7 cellular contexts compared by ENCODE assay signal in the genomic region with DNA sequence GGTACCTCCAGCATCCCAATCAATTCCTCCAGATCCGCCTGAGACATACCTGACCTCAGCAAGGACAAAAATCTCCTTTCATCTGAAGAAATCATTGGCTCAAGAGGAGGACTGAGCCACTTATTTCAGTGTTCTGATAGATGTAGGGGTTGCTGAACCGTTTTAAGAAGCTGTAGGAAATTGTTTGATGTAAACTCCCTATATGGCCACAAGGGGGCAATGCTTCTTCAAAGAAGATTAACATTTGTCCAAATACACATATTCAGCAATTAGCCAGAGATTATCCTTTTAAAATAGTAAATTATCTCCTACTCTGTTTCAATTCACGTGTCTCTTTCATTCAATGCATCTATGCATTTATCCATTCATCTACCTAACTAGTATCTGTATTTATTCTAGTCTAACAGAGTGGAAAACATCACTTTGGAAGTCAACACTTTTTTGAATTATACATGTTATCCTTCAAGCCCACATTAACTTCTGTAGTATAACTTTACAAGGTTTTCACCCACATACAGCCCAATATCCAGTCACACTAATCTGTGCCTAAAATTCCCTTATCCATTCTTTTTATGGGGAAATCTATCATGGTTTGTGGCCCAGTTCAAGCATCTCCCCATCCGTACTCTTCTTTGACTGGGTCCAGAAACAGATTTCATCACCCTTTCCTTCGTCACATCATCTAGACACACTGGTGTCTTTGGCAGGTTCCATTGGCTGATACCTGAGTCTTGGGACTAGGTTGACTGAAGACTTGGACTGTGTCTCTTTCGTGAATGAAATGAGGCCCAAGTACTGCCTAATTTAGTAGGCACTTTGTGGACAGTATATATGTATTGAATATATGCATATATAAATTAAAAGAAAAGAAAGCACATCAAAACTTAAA.
DNase-seq lines count a peak whose midpoint lies in the region; ATAC-seq and TF ChIP-seq lines count a peak whose summit lies in the region.

No MANE protein-coding gene starts in this region.

- H3K36me3 ChIP-seq in body of pancreas (replicated peaks in 1 of 2; ENCODE audit: insufficient read depth in 1 of 2, low read depth in 2 of 2) (no peaks in the 10 kb centered on the region), upper lobe of left lung (no peaks in the 10 kb centered on the region)

- H3K14ac ChIP-seq in H9 (ENCODE audit: insufficient read depth, low read length), result no peak overlapping the region

- no peaks in the 10 kb centered on the region for H3K79me1 ChIP-seq in H9 (ENCODE audit: insufficient read depth, low read depth, low read length, poor library complexity, severe bottlenecking)

- H4K20me1 ChIP-seq in H9 (ENCODE audit: control insufficient read depth, insufficient read depth, insufficient read length), result no peaks in the 10 kb centered on the region

- H3K23ac ChIP-seq in H9 (ENCODE audit: insufficient read length, low read depth, low read length), result no peak overlapping the region

- no peak overlapping the region for H4K91ac ChIP-seq in H9 (ENCODE audit: insufficient read length, low read depth, low read length)

- no peak overlapping the region for H2AFZ ChIP-seq in H9 (ENCODE audit: low read length)

- no peak overlapping the region for H3K56ac ChIP-seq in H9 (ENCODE audit: insufficient read length, low read depth, low read length)

- no peak overlapping the region for H2AK5ac ChIP-seq in H9 (ENCODE audit: insufficient read length, low read length)

- TF ChIP-seq EP300 in upper lobe of left lung (IDR thresholded peaks at IDR 0.05), result no peak

- no peak overlapping the region for H2BK5ac ChIP-seq in H9 (ENCODE audit: insufficient read length, low read length)

- no peak overlapping the region for H4K5ac ChIP-seq in H9 (ENCODE audit: insufficient read length, low read depth, low read length)

- no peaks in the 10 kb centered on the region for H3K9me3 Mint-ChIP-seq in H9

- H3K23me2 ChIP-seq in H9 (ENCODE audit: insufficient read length, low read depth, low read length, poor library complexity, severe bottlenecking), result no peaks in the 10 kb centered on the region

- no peak overlapping the region for H2BK120ac ChIP-seq in H9 (ENCODE audit: low read depth, low read length, poor library complexity, severe bottlenecking)

- WGBS in H9 (ENCODE audit: extremely low coverage, insufficient read length, low lambda C conversion rate), result no CpG with 5 or more reads among the region's 6 CpGs
- WGBS in body of pancreas, 2 donors, result 41 to 43% methylated on average over 6 of the region's 6 CpGs
- 48 to 50% methylated on average over 6 of the region's 6 CpGs for WGBS in upper lobe of left lung, 2 donors

- peak; percentile 71 for DNase-seq in DMS53 (lab: John Stamatoyannopoulos, UW)
- no peak for DNase-seq in H9
- peak; percentile 7 for DNase-seq in NCI-H446 treated with DMSO at 0.1 percent for 48 hours (lab: John Stamatoyannopoulos, UW)
- peak in 2 of 4 donors; percentile 15 to 37 for DNase-seq in body of pancreas
- no peak for DNase-seq in left lobe of liver (ENCODE audit: low spot score)
- no peak for DNase-seq in upper lobe of left lung
- DNase-seq in ureter (ENCODE audit: low spot score), result no peak

- H3K9me3 ChIP-seq in H9 (ENCODE audit: control insufficient read depth, low read depth, low read length) (no peaks in the 10 kb centered on the region), body of pancreas (no peaks in the 10 kb centered on the region), upper lobe of left lung (no peaks in the 10 kb centered on the region)

- no peak overlapping the region for H4K8ac ChIP-seq in H9 (replicated peaks; ENCODE audit: insufficient read length, low read depth, low read length)

- no peak overlapping the region for H3K4me3 Mint-ChIP-seq in H9

- ATAC-seq in body of pancreas (no peak), left lobe of liver (peak; percentile 75), upper lobe of left lung (ENCODE audit: low FRiP score in 2 of 2) (peak in 1 of 2 donors; percentile 76)

- H3K4me2 ChIP-seq in H9 (ENCODE audit: insufficient read depth, insufficient read length, low read length), result no peak overlapping the region

- H3K27ac Mint-ChIP-seq in H9, result no peak overlapping the region

- no peak overlapping the region for H3T11ph ChIP-seq in H9 (ENCODE audit: low read length)

- H3K36me3 Mint-ChIP-seq in H9 (ENCODE audit: insufficient read depth in 1 of 3, low read depth in 3 of 3), result no peaks in the 10 kb centered on the region

- H3K9ac ChIP-seq in H9 (ENCODE audit: extremely low read depth, insufficient read length, low read length), result no peak overlapping the region

- intact Hi-C loops in body of pancreas (cut with DNase I), result no loop called here

- no peak overlapping the region for H2BK20ac ChIP-seq in H9 (ENCODE audit: low read depth, low read length, poor library complexity, severe bottlenecking)

- H3K27ac ChIP-seq in H9 (ENCODE audit: insufficient read length, low read depth, low read length) (no peak overlapping the region), body of pancreas (no peak overlapping the region), upper lobe of left lung (no peak overlapping the region)

- TF ChIP-seq POLR2A in body of pancreas (IDR thresholded peaks at IDR 0.05) (no peak), upper lobe of left lung (IDR thresholded peaks at IDR 0.05) (no peak)

- H3K4ac ChIP-seq in H9 (ENCODE audit: low read depth, low read length), result no peak overlapping the region

- H3K18ac ChIP-seq in H9 (ENCODE audit: insufficient read length, low read depth, low read length), result no peak overlapping the region

- H3K27me3 Mint-ChIP-seq in H9 (ENCODE audit: low read depth), result no peaks in the 10 kb centered on the region; the same call in 1 of the 2 replicates

- H3K4me1 ChIP-seq in H9 (ENCODE audit: insufficient read depth, low read length) (no peaks in the 10 kb centered on the region), body of pancreas (no peaks in the 10 kb centered on the region), upper lobe of left lung (no peaks in the 10 kb centered on the region)

- H3K27me3 ChIP-seq in H9 (ENCODE audit: insufficient read depth, low read length) (no peaks in the 10 kb centered on the region), body of pancreas (no peaks in the 10 kb centered on the region), upper lobe of left lung (no peaks in the 10 kb centered on the region)

- peaks cover 4 to 7% of the 10 kb centered on the region in 2 experiments for H3K4me1 Mint-ChIP-seq in H9

- H2BK15ac ChIP-seq in H9 (ENCODE audit: low read depth, low read length), result no peak overlapping the region

- H2BK12ac ChIP-seq in H9 (ENCODE audit: insufficient read length, low read depth, low read length), result no peak overlapping the region

- TF ChIP-seq CTCF in H9 (conservative IDR thresholded peaks at IDR 0.05) (peak; percentile 75), body of pancreas (IDR thresholded peaks at IDR 0.05) (peak; percentile 48 to 64 (median 54)), upper lobe of left lung (IDR thresholded peaks at IDR 0.05) (peak; percentile 29 to 59 (median 48))

- H3K4me3 ChIP-seq in body of pancreas (no peak overlapping the region), upper lobe of left lung (no peak overlapping the region)

- H3K79me2 ChIP-seq in H9 (ENCODE audit: insufficient read depth, low read length), result no peaks in the 10 kb centered on the region

Comparison
In these comparisons a context has a peak if more than half of its experiments do, and no peak if none do; other contexts are left out.
1. DNase-seq: peak in DMS53 (single experiment) and NCI-H446 treated with DMSO at 0.1 percent for 48 hours (single experiment); none in H9 (single experiment), left lobe of liver (single experiment), upper lobe of left lung (0 of 2) and ureter (single experiment).
2. Peak in every context shown above with its lines, with median percentiles within 50 percentile points of each other: CTCF ChIP-seq.